35 cellular contexts compared by ENCODE assay signal in the genomic region with DNA sequence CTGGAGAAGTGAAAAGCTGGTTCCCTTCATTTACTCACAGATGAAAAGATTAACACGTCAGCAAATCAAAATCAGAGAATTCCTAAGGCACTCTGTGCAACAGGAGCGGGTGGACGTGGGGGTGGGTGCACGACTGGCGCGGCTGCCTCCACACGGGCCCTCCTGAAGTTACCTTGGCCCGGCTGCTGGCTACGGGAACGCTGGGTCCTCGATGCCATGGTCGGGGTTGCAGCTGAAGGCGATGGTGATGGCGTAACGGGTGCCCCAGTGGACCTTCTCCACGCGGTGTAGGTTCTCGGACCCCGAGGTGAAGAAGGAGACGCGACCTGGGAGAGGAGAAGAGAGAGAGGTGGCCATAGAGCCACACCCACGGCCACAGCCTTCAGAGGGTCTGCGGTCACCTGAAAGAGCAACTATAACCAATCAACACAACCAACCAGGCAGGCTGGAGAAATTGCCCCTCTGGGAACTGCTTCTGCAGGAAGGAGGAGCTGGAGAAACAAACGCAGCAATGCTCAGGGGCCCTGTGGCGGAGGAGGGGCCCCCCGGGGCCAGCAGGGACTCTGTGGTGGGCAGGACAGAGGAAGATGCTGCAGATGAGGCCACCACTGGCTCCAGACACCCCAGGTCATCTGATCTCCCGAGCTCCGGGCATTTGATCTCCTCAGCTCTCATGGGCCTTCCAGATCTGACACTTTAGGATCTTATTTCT. TPM values are rescaled to one million over a fixed set of nuclear protein-coding genes. Genes with fewer than 3 reads are reported as not detected.
"Had no signal": no experiment of that assay in that cellular context is flagged by ENCODE, and none has a peak within 500 bp of the region (broad histone marks: within the 10 kb centered on the region; RNA-seq: fewer than 3 reads in every experiment).

No MANE protein-coding gene starts in this region.

- H3K36me3 ChIP-seq: cardiac muscle cell, right atrium auricular region, transverse colon had no signal

- H3K27ac Mint-ChIP-seq: activated CD4-positive, alpha-beta memory T cell treated with anti-CD3 and anti-CD28 coated beads, Interleukin-2, amount 10 ng/mL, durations not matched to agents 7 days and 5 days; activated CD4-positive, alpha-beta T cell treated with anti-CD3 and anti-CD28 coated beads, Interleukin-2, amount 10 ng/mL, durations not matched to agents 24 days and 14 days; activated naive CD4-positive, alpha-beta T cell treated with anti-CD3 and anti-CD28 coated beads, Interleukin-2, amount 10 ng/mL, durations not matched to agents 7 days and 5 days; activated naive CD8-positive, alpha-beta T cell treated with anti-CD3 and anti-CD28 coated beads, Interleukin-2, amount 10 ng/mL, durations not matched to agents 7 days and 5 days; activated T-cell treated with anti-CD3 and anti-CD28 coated beads, Interleukin-2, amount 50 U/mL, for 24 hours; brain; effector memory CD8-positive, alpha-beta T cell; stimulated activated naive B cell treated with anti-CD40 and anti-IgM and Interleukin-4, amounts not matched to agents 10 μg/mL and 1 μg/mL and 100 μg/mL, for 72 hours; T-helper 1 cell treated with Interleukin-12 subunit alpha and Interleukin-12 subunit beta and Interleukin-4 antibody, amounts not matched to agents 30 μg/mL and 1 μg/mL, for 36 hours had no signal

- H3K4me3 ChIP-seq: ascending aorta, cardiac muscle cell, coronary artery, dorsolateral prefrontal cortex, heart left ventricle, mucosa of descending colon, right atrium auricular region, testis, transverse colon had no signal

- H3K9me3 ChIP-seq: ascending aorta, heart left ventricle, mucosa of descending colon, right atrium auricular region, testis, transverse colon had no signal

- H3K4me1 ChIP-seq: ascending aorta, testis had no signal

- ATAC-seq: activated CD4-positive, CD25-positive, alpha-beta regulatory T cell treated with anti-CD3 and anti-CD28 coated beads, Interleukin-2, amount 50 U/mL, for 24 hours; effector memory CD8-positive, alpha-beta T cell; esophagus mucosa; heart left ventricle; left ventricle myocardium superior; mucosa of descending colon; stimulated activated naive B cell treated with anti-CD40 and anti-IgM and Interleukin-4, amounts not matched to agents 10 μg/mL and 1 μg/mL and 100 μg/mL, for 72 hours had no signal

- H3K27me3 Mint-ChIP-seq: activated CD4-positive, alpha-beta memory T cell treated with anti-CD3 and anti-CD28 coated beads, Interleukin-2, amount 10 ng/mL, durations not matched to agents 7 days and 5 days; activated naive CD8-positive, alpha-beta T cell treated with anti-CD3 and anti-CD28 coated beads, Interleukin-2, amount 10 ng/mL, durations not matched to agents 7 days and 5 days; activated T-cell treated with anti-CD3 and anti-CD28 coated beads, Interleukin-2, amount 50 U/mL, for 24 hours; brain had no signal

- FAIRE-seq: urothelium cell line had no signal

- H3K4me1 Mint-ChIP-seq: activated naive CD8-positive, alpha-beta T cell treated with anti-CD3 and anti-CD28 coated beads, Interleukin-2, amount 10 ng/mL, durations not matched to agents 7 days and 5 days had no signal

- DNase-seq: activated CD4-positive, alpha-beta memory T cell treated with anti-CD3 and anti-CD28 coated beads, Interleukin-2, amount 10 ng/mL, durations not matched to agents 7 days and 5 days; activated CD4-positive, alpha-beta T cell treated with anti-CD3 and anti-CD28 coated beads, Interleukin-2, amount 10 ng/mL, durations not matched to agents 24 days and 14 days; activated CD8-positive, alpha-beta memory T cell treated with anti-CD3 and anti-CD28 coated beads, Interleukin-2, amount 50 U/mL, for 48 hours; activated gamma-delta T cell; activated naive CD4-positive, alpha-beta T cell treated with anti-CD3 and anti-CD28 coated beads, Interleukin-2, amount 10 ng/mL, durations not matched to agents 7 days and 5 days; activated naive CD8-positive, alpha-beta T cell treated with anti-CD3 and anti-CD28 coated beads, Interleukin-2, amount 10 ng/mL, durations not matched to agents 7 days and 5 days; activated T-cell treated with anti-CD3 and anti-CD28 coated beads, Interleukin-2, amount 50 U/mL, for 24 hours; cerebellar nuclear complex; dorsolateral prefrontal cortex; effector memory CD8-positive, alpha-beta T cell; foreskin fibroblast; mucosa of descending colon; nucleus accumbens; stimulated activated CD4-positive, alpha-beta T cell treated with anti-CD3 and anti-CD28 coated beads, Interleukin-15, amount 100 ng/mL, for 24 hours; stimulated activated CD4-positive, alpha-beta T cell treated with anti-CD3 and anti-CD28 coated beads, Interleukin-2, amount 100 ng/mL, for 24 hours; stimulated activated naive B cell treated with anti-CD40 and anti-IgM and Interleukin-4, amounts not matched to agents 10 μg/mL and 1 μg/mL and 100 μg/mL, for 72 hours; T1000; testis; transverse colon; WERI-Rb-1 had no signal

- H3K9me3 Mint-ChIP-seq: activated CD4-positive, alpha-beta memory T cell treated with anti-CD3 and anti-CD28 coated beads, Interleukin-2, amount 10 ng/mL, durations not matched to agents 7 days and 5 days; activated CD4-positive, alpha-beta T cell treated with anti-CD3 and anti-CD28 coated beads, Interleukin-2, amount 10 ng/mL, durations not matched to agents 24 days and 14 days; activated naive CD4-positive, alpha-beta T cell treated with anti-CD3 and anti-CD28 coated beads, Interleukin-2, amount 10 ng/mL, durations not matched to agents 7 days and 5 days; activated naive CD8-positive, alpha-beta T cell treated with anti-CD3 and anti-CD28 coated beads, Interleukin-2, amount 10 ng/mL, durations not matched to agents 7 days and 5 days; activated T-cell treated with anti-CD3 and anti-CD28 coated beads, Interleukin-2, amount 50 U/mL, for 24 hours; brain; effector memory CD8-positive, alpha-beta T cell; stimulated activated naive B cell treated with anti-CD40 and anti-IgM and Interleukin-4, amounts not matched to agents 10 μg/mL and 1 μg/mL and 100 μg/mL, for 72 hours; T-helper 1 cell treated with Interleukin-12 subunit alpha and Interleukin-12 subunit beta and Interleukin-4 antibody, amounts not matched to agents 30 μg/mL and 1 μg/mL, for 36 hours had no signal

- H3K27ac ChIP-seq: ascending aorta, cardiac muscle cell, coronary artery, dorsolateral prefrontal cortex, heart left ventricle, right atrium auricular region, testis, transverse colon, WERI-Rb-1 had no signal

- H3K4me3 Mint-ChIP-seq: activated CD4-positive, alpha-beta memory T cell treated with anti-CD3 and anti-CD28 coated beads, Interleukin-2, amount 10 ng/mL, durations not matched to agents 7 days and 5 days; activated CD4-positive, alpha-beta T cell treated with anti-CD3 and anti-CD28 coated beads, Interleukin-2, amount 10 ng/mL, durations not matched to agents 24 days and 14 days; activated naive CD4-positive, alpha-beta T cell treated with anti-CD3 and anti-CD28 coated beads, Interleukin-2, amount 10 ng/mL, durations not matched to agents 7 days and 5 days; activated naive CD8-positive, alpha-beta T cell treated with anti-CD3 and anti-CD28 coated beads, Interleukin-2, amount 10 ng/mL, durations not matched to agents 7 days and 5 days; activated T-cell treated with anti-CD3 and anti-CD28 coated beads, Interleukin-2, amount 50 U/mL, for 24 hours; brain; effector memory CD8-positive, alpha-beta T cell; stimulated activated naive B cell treated with anti-CD40 and anti-IgM and Interleukin-4, amounts not matched to agents 10 μg/mL and 1 μg/mL and 100 μg/mL, for 72 hours; T-helper 1 cell treated with Interleukin-12 subunit alpha and Interleukin-12 subunit beta and Interleukin-4 antibody, amounts not matched to agents 30 μg/mL and 1 μg/mL, for 36 hours had no signal

- H3K27me3 ChIP-seq: ascending aorta, cardiac muscle cell, dorsolateral prefrontal cortex, heart left ventricle, right atrium auricular region, testis had no signal

RNA-seq across cellular contexts. Expression of a gene that starts 20.8 kb away (rescaled TPM):
- total RNA-seq: activated CD4-positive, alpha-beta memory T cell treated with anti-CD3 and anti-CD28 coated beads, Interleukin-2, amount 10 ng/mL, durations not matched to agents 7 days and 5 days; activated naive CD8-positive, alpha-beta T cell treated with anti-CD3 and anti-CD28 coated beads, Interleukin-2, amount 10 ng/mL, durations not matched to agents 7 days and 5 days; ascending aorta; esophagus mucosa; lung microvascular endothelial cell; mesenteric fat pad; mucosa of descending colon; pulmonary artery endothelial cell had no signal
- polyA plus RNA-seq: neural cell had no signal

RNA-seq across cellular contexts. Expression of a gene that starts 33.3 kb away (rescaled TPM):
- total RNA-seq: activated CD4-positive, alpha-beta memory T cell treated with anti-CD3 and anti-CD28 coated beads, Interleukin-2, amount 10 ng/mL, durations not matched to agents 7 days and 5 days; activated naive CD8-positive, alpha-beta T cell treated with anti-CD3 and anti-CD28 coated beads, Interleukin-2, amount 10 ng/mL, durations not matched to agents 7 days and 5 days; ascending aorta; dorsolateral prefrontal cortex; esophagus mucosa; heart left ventricle; left ventricle myocardium superior; lung microvascular endothelial cell; mesenteric fat pad; mucosa of descending colon; pulmonary artery endothelial cell; right atrium auricular region; transverse colon had no signal
- polyA plus RNA-seq: cardiac muscle cell, heart left ventricle, neural cell had no signal
